Comparison of ENCODE assay signal across 8 cellular contexts in the genomic region with DNA sequence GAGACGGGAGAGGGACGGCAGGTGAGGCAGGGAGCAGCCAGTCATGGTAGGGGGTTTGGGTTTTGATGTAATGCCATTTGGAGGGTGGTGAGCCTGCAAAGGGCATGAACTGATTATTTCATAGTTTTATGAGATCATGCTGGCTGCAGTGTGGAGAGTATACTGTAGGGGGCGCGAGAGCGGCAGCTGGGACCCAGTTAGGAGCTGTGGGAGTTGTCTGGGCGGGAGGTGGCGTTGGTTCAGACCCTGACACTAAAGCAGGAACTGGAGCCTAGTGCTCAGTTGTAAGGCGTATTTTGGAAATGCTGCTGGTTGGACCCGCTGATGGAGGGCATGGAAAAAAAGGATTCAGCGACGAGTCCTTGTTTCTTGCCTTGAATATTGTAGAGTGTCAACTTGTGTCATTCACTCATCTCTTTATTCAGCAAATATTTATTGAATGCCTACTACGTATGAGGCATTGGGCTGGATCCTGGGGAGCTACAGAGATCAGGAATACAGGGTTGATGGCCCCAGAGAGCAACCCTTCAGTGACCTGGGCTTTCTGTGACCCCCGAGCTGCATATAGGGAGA. TPM values are rescaled to one million over a fixed set of nuclear protein-coding genes. Genes with fewer than 3 reads are reported as not detected.
DNase-seq lines count a peak whose midpoint lies in the region; ATAC-seq and TF ChIP-seq lines count a peak whose summit lies in the region.

No MANE protein-coding gene starts in this region.

- intact Hi-C loops in Calu3 (cut with micrococcal nuclease; ENCODE audit: unreplicated experiment) (loop anchor here (2.0 kb wide), 1 partner anchor 189 kb away; no protein-coding TSS in a partner anchor), MCF 10A (cut with micrococcal nuclease) (no loop called here)

- DNase-seq in Calu3 (peak; percentile 75), MV-4-11 (lab: John Stamatoyannopoulos, UW) (peak; percentile 85), WERI-Rb-1 (peak; percentile 83), MCF 10A (ENCODE audit: unreplicated experiment) (peak; percentile 60), islet precursor cell (peak; percentile 90), cortex of kidney (lab: John Stamatoyannopoulos, UW) (no peak)
- peak; percentile 88 for DNase-seq in stimulated activated CD4-positive, alpha-beta T cell treated with anti-CD3 and anti-CD28 coated beads, Interleukin-1b, Interleukin-23, amount 100 ng/mL, for 48 hours

- no peaks in the 10 kb centered on the region for H3K36me3 ChIP-seq in WERI-Rb-1

- no peak overlapping the region for H3K27ac ChIP-seq in WERI-Rb-1

- CTCF ChIA-PET in Calu3 (lab: Charles Lee), result interaction anchor here (0.9 to 2.2 kb wide), 6 partner anchors 8 to 188 kb away, joined by 4 to 23 read pairs (median 6); partner anchors contain the start of gene KDM8
- CTCF ChIA-PET in MCF 10A (lab: Yijun Ruan, JAX), result interaction anchor here (0.5 to 1.4 kb wide), 12 partner anchors 9 to 1934 kb away, joined by 3 to 6 read pairs (median 3); no protein-coding TSS in a partner anchor

- H3K27me3 Mint-ChIP-seq in Calu3 (ENCODE audit: unreplicated experiment) (peaks cover 52% of the 10 kb centered on the region), MCF 10A (ENCODE audit: insufficient read depth, unreplicated experiment) (peaks cover 21% of the 10 kb centered on the region)

- BruUV-seq in Calu3 (replicated peaks; lab: Mats Ljungman, UMichigan) (no TSS peak), MCF 10A (replicated peaks; lab: Mats Ljungman, UMichigan) (no TSS peak)

- no peak overlapping the region for H3K4me3 ChIP-seq in WERI-Rb-1 (ENCODE audit: low read depth, low read length)

- ATAC-seq in GM21619 (IDR thresholded peaks at IDR 0.05; ENCODE audit: unreplicated experiment), result peak; percentile 89

- H3K27me3 ChIP-seq in WERI-Rb-1 (ENCODE audit: insufficient read depth, low read depth, severe bottlenecking), result no peaks in the 10 kb centered on the region

- H3K4me1 Mint-ChIP-seq in Calu3 (ENCODE audit: low read depth, unreplicated experiment) (peaks cover 7% of the 10 kb centered on the region), MCF 10A (ENCODE audit: insufficient read depth, unreplicated experiment) (peaks cover 4% of the 10 kb centered on the region)

- H3K9me3 Mint-ChIP-seq in Calu3 (ENCODE audit: low read depth, unreplicated experiment), result no peaks in the 10 kb centered on the region
- no peaks in the 10 kb centered on the region for H3K9me3 Mint-ChIP-seq in MCF 10A (ENCODE audit: unreplicated experiment)

- no peak overlapping the region for H3K4me3 Mint-ChIP-seq in Calu3 (ENCODE audit: low read depth, unreplicated experiment)
- H3K4me3 Mint-ChIP-seq in MCF 10A (ENCODE audit: unreplicated experiment), result no peak overlapping the region

- POLR2A ChIA-PET in MCF 10A (lab: Yijun Ruan, JAX), result no interaction called here

- H3K27ac Mint-ChIP-seq in Calu3 (ENCODE audit: unreplicated experiment) (no peak overlapping the region), MCF 10A (ENCODE audit: low read depth, unreplicated experiment) (no peak overlapping the region)

- TF ChIP-seq CTCF in Calu3 (IDR thresholded peaks at IDR 0.05; ENCODE audit: unreplicated experiment) (peak; percentile 68), WERI-Rb-1 (IDR thresholded peaks at IDR 0.05; ENCODE audit: low read depth, low read length) (peak; percentile 91), MCF 10A (IDR thresholded peaks at IDR 0.05; ENCODE audit: unreplicated experiment) (peak; percentile 59)

- peaks cover 6% of the 10 kb centered on the region for H3K36me3 Mint-ChIP-seq in Calu3 (ENCODE audit: insufficient read depth, unreplicated experiment)
- H3K36me3 Mint-ChIP-seq in MCF 10A (ENCODE audit: insufficient read depth, unreplicated experiment), result peaks cover 6% of the 10 kb centered on the region

- no peaks in the 10 kb centered on the region for H3K9me3 ChIP-seq in WERI-Rb-1 (ENCODE audit: severe bottlenecking)

RNA-seq across cellular contexts. Expression of gene KDM8, which starts 23.7 kb away (rescaled TPM):
- 8.4 and 10.2 TPM in 2 replicates for total RNA-seq in Calu3 (2022)
- total RNA-seq in MCF 10A (2022), result 3.7 and 4.1 TPM in 2 replicates
